21 cellular contexts compared by ENCODE assay signal in the genomic region with DNA sequence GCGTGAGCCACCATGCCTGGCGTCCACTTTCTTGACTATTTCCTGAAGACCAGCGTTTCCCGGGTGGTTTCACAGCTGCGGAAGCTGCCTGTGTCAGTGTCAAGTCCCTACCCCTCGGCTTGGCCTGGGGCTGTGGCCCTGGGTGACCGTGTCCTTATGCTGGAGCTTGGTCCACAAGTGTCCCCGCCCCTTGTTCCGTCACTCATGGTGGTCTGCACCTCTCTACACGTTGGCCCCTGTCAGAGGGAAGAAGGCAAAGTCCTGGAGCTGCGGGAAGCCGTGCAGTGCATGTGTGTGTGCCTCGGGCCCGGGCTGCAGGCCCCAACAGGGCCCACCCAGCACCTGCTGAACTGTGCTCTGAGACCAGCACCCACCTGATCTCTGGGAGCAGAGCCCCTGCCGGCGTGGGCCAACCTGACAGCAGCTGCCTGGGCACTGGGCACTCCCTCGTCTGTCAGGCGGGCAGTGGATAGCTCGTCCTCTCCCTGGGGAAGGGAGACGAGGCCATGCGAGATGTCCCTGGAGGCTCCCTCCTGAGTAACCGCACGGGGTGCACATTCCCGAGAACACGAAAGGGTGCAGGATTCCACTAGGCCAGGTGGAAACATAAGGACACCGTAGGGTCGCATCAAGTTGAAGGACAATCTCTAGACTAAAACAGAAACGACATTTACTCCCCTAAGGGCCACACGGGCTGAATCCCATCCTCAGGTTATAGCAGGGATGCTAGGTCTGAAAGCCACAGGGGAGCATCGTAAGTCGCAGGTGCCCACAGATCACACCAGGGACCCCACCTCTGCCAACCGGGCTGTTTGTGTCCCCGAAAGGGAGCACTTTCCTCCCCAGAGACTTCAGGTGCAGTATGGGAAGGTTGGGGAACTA.
A peak's percentile ranks its signal among the peaks of the same experiment; 100 is the strongest.
DNase-seq lines count a peak whose midpoint lies in the region; ATAC-seq and TF ChIP-seq lines count a peak whose summit lies in the region.
"Had no signal": no experiment of that assay in that cellular context is flagged by ENCODE, and none has a peak within 500 bp of the region (broad histone marks: within the 10 kb centered on the region; RNA-seq: fewer than 3 reads in every experiment).

No MANE protein-coding gene starts in this region.

- peaks cover 20% of the 10 kb centered on the region for H3K36me3 Mint-ChIP-seq in nephron progenitor cell (ENCODE audit: low read depth)
- H3K36me3 Mint-ChIP-seq: IgD-negative memory B cell had no signal

- no peak for DNase-seq in stimulated activated naive CD8-positive, alpha-beta T cell treated with anti-CD3 and anti-CD28 coated beads, Interleukin-15, amount 100 ng/mL, for 72 hours
- no peak for DNase-seq in stimulated activated naive CD8-positive, alpha-beta T cell treated with anti-CD3 and anti-CD28 coated beads, Interleukin-15, Interleukin-2, amounts not matched to agents 100 U/mL and 50 U/mL, for 24 hours
- DNase-seq in coronary artery (ENCODE audit: low spot score), result peak; percentile 62
- DNase-seq in nephron progenitor cell, result no peak
- DNase-seq in NCI-H1092 (lab: John Stamatoyannopoulos, UW), result no peak
- no peak for DNase-seq in GM10266 (ENCODE audit: extremely low spot score)
- no peak for DNase-seq in NCI-H748 treated with DMSO at 0.1 percent for 48 hours (lab: John Stamatoyannopoulos, UW)
- DNase-seq: activated CD4-positive, alpha-beta T cell treated with anti-CD3 and anti-CD28 coated beads, Interleukin-2, amount 50 U/mL, for 48 hours; activated T-cell treated with anti-CD3 and anti-CD28 coated beads, Interleukin-2, amount 50 U/mL, for 4 hours; central memory CD4-positive, alpha-beta T cell; effector memory CD8-positive, alpha-beta T cell; NCI-H2029; NCI-H510A; RPMI8226; stimulated activated CD4-positive, alpha-beta T cell treated with anti-CD3 and anti-CD28 coated beads, Interleukin-2, amount 100 ng/mL, for 24 hours; SW 1271 had no signal

- no peak for ATAC-seq in stimulated activated naive CD8-positive, alpha-beta T cell treated with anti-CD3 and anti-CD28 coated beads, Interleukin-15, amount 100 ng/mL, for 72 hours
- ATAC-seq in stimulated activated naive CD8-positive, alpha-beta T cell treated with anti-CD3 and anti-CD28 coated beads, Interleukin-15, Interleukin-2, amounts not matched to agents 100 U/mL and 50 U/mL, for 24 hours, result no peak
- ATAC-seq in HG03097 (IDR thresholded peaks at IDR 0.05; ENCODE audit: low FRiP score, unreplicated experiment), result no peak
- ATAC-seq: activated T-cell treated with anti-CD3 and anti-CD28 coated beads, Interleukin-2, amount 50 U/mL, for 4 hours; effector memory CD8-positive, alpha-beta T cell had no signal

- H3K27ac Mint-ChIP-seq in stimulated activated naive CD8-positive, alpha-beta T cell treated with anti-CD3 and anti-CD28 coated beads, Interleukin-15, amount 100 ng/mL, for 72 hours, result no peak overlapping the region
- H3K27ac Mint-ChIP-seq in nephron progenitor cell, result no peak overlapping the region
- H3K27ac Mint-ChIP-seq: effector memory CD8-positive, alpha-beta T cell had no signal

- H3K4me3 ChIP-seq in coronary artery, result no peak overlapping the region
- H3K4me3 ChIP-seq: hepatocyte, vagina had no signal

- peaks cover 41% of the 10 kb centered on the region for H3K4me1 Mint-ChIP-seq in stimulated activated naive CD8-positive, alpha-beta T cell treated with anti-CD3 and anti-CD28 coated beads, Interleukin-15, amount 100 ng/mL, for 72 hours
- H3K4me1 Mint-ChIP-seq in nephron progenitor cell, result peaks cover 19% of the 10 kb centered on the region

- peaks cover 32% of the 10 kb centered on the region for H3K27me3 Mint-ChIP-seq in stimulated activated naive CD8-positive, alpha-beta T cell treated with anti-CD3 and anti-CD28 coated beads, Interleukin-15, amount 100 ng/mL, for 72 hours
- peaks cover 48% of the 10 kb centered on the region for H3K27me3 Mint-ChIP-seq in nephron progenitor cell (ENCODE audit: low read depth, poor library complexity)

- H3K27ac ChIP-seq in coronary artery, result no peak overlapping the region
- H3K27ac ChIP-seq: hepatocyte, neutrophil, vagina had no signal

- peak overlapping the region; percentile 26 to 79 for H3K4me3 Mint-ChIP-seq in stimulated activated naive CD8-positive, alpha-beta T cell treated with anti-CD3 and anti-CD28 coated beads, Interleukin-15, amount 100 ng/mL, for 72 hours
- peak overlapping the region; percentile 61 for H3K4me3 Mint-ChIP-seq in nephron progenitor cell

- peaks cover 0 to 15% of the 10 kb centered on the region in 2 donors for H3K9me3 Mint-ChIP-seq in stimulated activated naive CD8-positive, alpha-beta T cell treated with anti-CD3 and anti-CD28 coated beads, Interleukin-15, amount 100 ng/mL, for 72 hours
- H3K9me3 Mint-ChIP-seq in nephron progenitor cell, result peaks cover 20% of the 10 kb centered on the region
- H3K9me3 Mint-ChIP-seq: effector memory CD8-positive, alpha-beta T cell had no signal

- TF ChIP-seq CTCF in coronary artery (IDR thresholded peaks at IDR 0.05), result no peak
- no peak for TF ChIP-seq CTCF in nephron progenitor cell (IDR thresholded peaks at IDR 0.05)
- no peak for TF ChIP-seq CTCF in GM10266 (IDR thresholded peaks at IDR 0.05; ENCODE audit: control insufficient read depth, insufficient read depth, low read depth, missing control alignments)
